8 cellular contexts compared by ENCODE assay signal in the genomic region with DNA sequence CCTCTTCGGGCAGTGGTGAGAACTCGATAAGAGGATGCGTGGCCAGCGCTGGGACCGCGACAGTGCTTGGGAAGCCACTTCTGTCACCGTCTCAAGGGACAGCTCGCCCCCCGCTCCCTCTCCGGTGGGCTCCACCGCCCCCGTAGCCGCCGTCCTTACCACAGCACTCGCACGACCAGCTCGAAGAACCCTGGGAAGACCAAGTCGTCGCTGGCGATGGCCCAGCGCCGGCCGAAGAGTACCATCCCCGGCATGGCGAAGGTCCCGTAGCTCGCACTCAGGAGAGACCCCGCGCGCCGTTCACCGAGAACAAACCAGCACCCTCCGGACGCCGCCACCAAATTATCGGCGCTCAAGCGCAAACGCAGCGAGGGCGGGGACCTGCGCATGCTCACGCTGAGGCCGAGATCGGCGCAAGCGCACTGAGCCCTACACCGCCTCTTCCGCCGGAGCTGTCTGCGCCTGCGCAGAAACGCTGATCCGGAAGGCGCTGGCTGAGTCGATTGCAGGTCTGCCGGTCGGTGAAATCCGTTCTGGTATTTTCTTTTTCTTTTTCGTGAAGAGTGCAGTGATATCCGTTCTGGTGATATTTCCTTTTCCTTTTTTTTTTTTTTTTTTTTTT. TPM values are rescaled to one million over a fixed set of nuclear protein-coding genes. Genes with fewer than 3 reads are reported as not detected.
DNase-seq lines count a peak whose midpoint lies in the region; ATAC-seq and TF ChIP-seq lines count a peak whose summit lies in the region.

A gene with protein sequence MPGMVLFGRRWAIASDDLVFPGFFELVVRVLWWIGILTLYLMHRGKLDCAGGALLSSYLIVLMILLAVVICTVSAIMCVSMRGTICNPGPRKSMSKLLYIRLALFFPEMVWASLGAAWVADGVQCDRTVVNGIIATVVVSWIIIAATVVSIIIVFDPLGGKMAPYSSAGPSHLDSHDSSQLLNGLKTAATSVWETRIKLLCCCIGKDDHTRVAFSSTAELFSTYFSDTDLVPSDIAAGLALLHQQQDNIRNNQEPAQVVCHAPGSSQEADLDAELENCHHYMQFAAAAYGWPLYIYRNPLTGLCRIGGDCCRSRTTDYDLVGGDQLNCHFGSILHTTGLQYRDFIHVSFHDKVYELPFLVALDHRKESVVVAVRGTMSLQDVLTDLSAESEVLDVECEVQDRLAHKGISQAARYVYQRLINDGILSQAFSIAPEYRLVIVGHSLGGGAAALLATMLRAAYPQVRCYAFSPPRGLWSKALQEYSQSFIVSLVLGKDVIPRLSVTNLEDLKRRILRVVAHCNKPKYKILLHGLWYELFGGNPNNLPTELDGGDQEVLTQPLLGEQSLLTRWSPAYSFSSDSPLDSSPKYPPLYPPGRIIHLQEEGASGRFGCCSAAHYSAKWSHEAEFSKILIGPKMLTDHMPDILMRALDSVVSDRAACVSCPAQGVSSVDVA (minus strand): TSS at position 366 of the 622 bp plus-strand sequence. CDS start 112 bp downstream, at position 254.

- peak within 1 kb of the TSS; percentile 93 for H3K4me3 Mint-ChIP-seq in T-helper 17 cell
- peak within 1 kb of the TSS; percentile 93 for H3K4me3 Mint-ChIP-seq in progenitor cell of endocrine pancreas (ENCODE audit: low read depth)

- intact Hi-C loops in left ventricle myocardium inferior (cut with micrococcal nuclease): no loop called here
- intact Hi-C loops in upper lobe of right lung (cut with DNase I): no loop called here

- H3K4me1 ChIP-seq in left ventricle myocardium inferior (peaks cover 33% of the 10 kb centered on the region), upper lobe of right lung (peaks cover 18% of the 10 kb centered on the region)

- peaks cover 7% of the 10 kb centered on the region for H3K36me3 Mint-ChIP-seq in T-helper 17 cell (ENCODE audit: low read depth)
- peaks cover 15% of the 10 kb centered on the region for H3K36me3 Mint-ChIP-seq in progenitor cell of endocrine pancreas (ENCODE audit: insufficient read depth)

- no peaks in the 10 kb centered on the region for H3K27me3 ChIP-seq in left ventricle myocardium inferior (ENCODE audit: low read depth)
- no peaks in the 10 kb centered on the region for H3K27me3 ChIP-seq in upper lobe of right lung

- H3K36me3 ChIP-seq in left ventricle myocardium inferior: peaks cover 30% of the 10 kb centered on the region
- H3K36me3 ChIP-seq in upper lobe of right lung: peaks cover 27% of the 10 kb centered on the region

- TF ChIP-seq CTCF in left ventricle myocardium inferior (IDR thresholded peaks at IDR 0.05; ENCODE audit: borderline replicate concordance) (no peak), progenitor cell of endocrine pancreas (IDR thresholded peaks at IDR 0.05; ENCODE audit: unreplicated experiment) (no peak), upper lobe of right lung (IDR thresholded peaks at IDR 0.05) (no peak)

- H3K4me1 Mint-ChIP-seq in T-helper 17 cell: peaks cover 21% of the 10 kb centered on the region
- peaks cover 9% of the 10 kb centered on the region for H3K4me1 Mint-ChIP-seq in progenitor cell of endocrine pancreas (ENCODE audit: low read depth)

- DNase-seq in NCI-H187 (lab: John Stamatoyannopoulos, UW) (peak; percentile 81 to 92), T-helper 17 cell (peak; percentile 94 to 98 (median 97)), amygdala (lab: John Stamatoyannopoulos, UW) (peak in 53 of 56 donors; percentile 34 to 93 (median 80)), left ventricle myocardium inferior (peak; percentile 92), progenitor cell of endocrine pancreas (ENCODE audit: low spot score, unreplicated experiment) (peak; percentile 95), upper lobe of right lung (peak; percentile 97)

- H3K9me3 ChIP-seq in T-helper 17 cell (ENCODE audit: control insufficient read depth, low read length, poor library complexity, severe bottlenecking) (no peaks in the 10 kb centered on the region), left ventricle myocardium inferior (replicated peaks) (no peaks in the 10 kb centered on the region), upper lobe of right lung (no peaks in the 10 kb centered on the region)

- no peaks in the 10 kb centered on the region for H3K27me3 Mint-ChIP-seq in T-helper 17 cell
- H3K27me3 Mint-ChIP-seq in progenitor cell of endocrine pancreas: no peaks in the 10 kb centered on the region

- H3K27ac ChIP-seq in left ventricle myocardium inferior (replicated peaks): peak within 1 kb of the TSS; percentile 89
- peak within 1 kb of the TSS; percentile 92 for H3K27ac ChIP-seq in upper lobe of right lung

- ATAC-seq in GM18498 (IDR thresholded peaks at IDR 0.05; ENCODE audit: unreplicated experiment) (peak; percentile 84), HG02943 (IDR thresholded peaks at IDR 0.05; ENCODE audit: low read depth, unreplicated experiment) (peak; percentile 69), T-helper 17 cell (peak; percentile 84), upper lobe of right lung (peak; percentile 88)

- H3K9me3 Mint-ChIP-seq in progenitor cell of endocrine pancreas (ENCODE audit: low read depth): no peaks in the 10 kb centered on the region

- peak within 1 kb of the TSS; percentile 98 for H3K27ac Mint-ChIP-seq in T-helper 17 cell
- H3K27ac Mint-ChIP-seq in progenitor cell of endocrine pancreas: peak within 1 kb of the TSS; percentile 99

- peak within 1 kb of the TSS; percentile 81 for H3K4me3 ChIP-seq in left ventricle myocardium inferior
- peak within 1 kb of the TSS; percentile 95 for H3K4me3 ChIP-seq in upper lobe of right lung

RNA-seq across cellular contexts. Expression of the gene that starts here (rescaled TPM):
- total RNA-seq in T-helper 17 cell: 10 to 100 TPM; 19.6 to 26.8 TPM
- total RNA-seq in left ventricle myocardium inferior: 6.0 TPM
- total RNA-seq in progenitor cell of endocrine pancreas: 30.3 and 31.2 TPM in 2 replicates
- total RNA-seq in upper lobe of right lung: 34.7 TPM

Comparison
In these comparisons a context has a peak if more than half of its experiments do, and no peak if none do; other contexts are left out.
1. Peak in every context shown above with its lines: DNase-seq, ATAC-seq, H3K4me3 ChIP-seq and H3K27ac ChIP-seq.